8 cellular contexts compared by ENCODE assay signal in the genomic region with DNA sequence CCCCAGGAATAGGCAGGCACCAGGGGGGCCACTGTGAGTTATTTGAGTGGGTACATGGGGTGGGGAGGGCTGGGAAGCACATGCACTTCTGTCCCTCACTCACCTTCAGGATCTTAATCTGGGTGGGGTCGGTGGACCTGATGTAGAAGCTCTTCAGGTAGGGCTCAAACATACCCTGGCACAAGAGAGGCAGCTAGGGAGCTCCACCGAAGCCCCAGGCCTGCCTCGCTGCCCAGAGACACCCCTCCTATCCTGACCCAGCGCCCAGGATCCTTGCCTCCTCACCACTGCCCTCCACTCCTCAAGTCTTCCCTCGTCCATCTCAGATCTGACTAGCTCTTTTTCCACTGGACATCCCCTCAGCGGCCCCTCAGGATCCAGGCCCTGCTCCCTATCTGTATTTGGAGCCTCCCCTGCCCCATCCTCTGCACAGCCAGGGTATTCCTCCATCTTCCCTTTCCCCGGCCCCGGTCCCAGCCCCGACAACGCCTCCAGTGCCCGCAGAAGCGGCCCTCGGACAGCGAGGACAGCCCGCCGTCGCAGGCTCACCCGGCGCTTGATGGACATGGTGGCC. TPM values are rescaled to one million over a fixed set of nuclear protein-coding genes. Genes with fewer than 3 reads are reported as not detected.
DNase-seq lines count a peak whose midpoint lies in the region; ATAC-seq, FAIRE-seq and TF ChIP-seq lines count a peak whose summit lies in the region.

No MANE protein-coding gene starts in this region.

- H3K9me3 ChIP-seq in T-helper 17 cell (ENCODE audit: control insufficient read depth, low read length, poor library complexity, severe bottlenecking) (no peaks in the 10 kb centered on the region), esophagus squamous epithelium (no peaks in the 10 kb centered on the region), psoas muscle (no peaks in the 10 kb centered on the region), kidney (ENCODE audit: control insufficient read depth in 1 of 2, low read length in 2 of 2) (no peaks in the 10 kb centered on the region)

- H3K4me1 ChIP-seq in esophagus squamous epithelium (peaks cover 6 to 16% (median 9%) of the 10 kb centered on the region in 3 donors), psoas muscle (peaks cover 6% of the 10 kb centered on the region), kidney (ENCODE audit: control insufficient read depth in 1 of 2, insufficient read depth in 1 of 2, low read depth in 1 of 2, low read length in 2 of 2) (no peaks in the 10 kb centered on the region)

- no peak overlapping the region for H3K9ac ChIP-seq in kidney (ENCODE audit: low read length in 2 of 2)

- peaks cover 6% of the 10 kb centered on the region for H3K27me3 Mint-ChIP-seq in T-helper 17 cell

- no peak for TF ChIP-seq POLR2A in esophagus squamous epithelium (IDR thresholded peaks at IDR 0.05)

- TF ChIP-seq CTCF in GM12865 (IDR thresholded peaks at IDR 0.05; ENCODE audit: insufficient read depth, low read depth, low read length, missing control alignments) (no peak), esophagus squamous epithelium (IDR thresholded peaks at IDR 0.05) (no peak), psoas muscle (IDR thresholded peaks at IDR 0.05) (no peak), kidney (IDR thresholded peaks at IDR 0.05; ENCODE audit: borderline replicate concordance, extremely low read depth, insufficient read depth) (no peak)

- H3K36me3 ChIP-seq in esophagus squamous epithelium (no peaks in the 10 kb centered on the region), psoas muscle (ENCODE audit: insufficient read depth in 1 of 2, low read depth in 1 of 2) (no peaks in the 10 kb centered on the region), kidney (ENCODE audit: control insufficient read depth in 1 of 2, insufficient read depth in 2 of 2, low read length in 2 of 2) (no peaks in the 10 kb centered on the region)

- no peak for DNase-seq in GM12865 (ENCODE audit: low read depth)
- DNase-seq in T-helper 17 cell, result no peak
- no peak for DNase-seq in esophagus squamous epithelium (lab: John Stamatoyannopoulos, UW)
- no peak for DNase-seq in psoas muscle
- no peak for DNase-seq in NCI-H2227 treated with DMSO at 0.1 percent for 48 hours (lab: John Stamatoyannopoulos, UW)
- DNase-seq in kidney, result no peak
- no peak for DNase-seq in hippocampal formation (lab: John Stamatoyannopoulos, UW)

- H3K36me3 Mint-ChIP-seq in T-helper 17 cell (ENCODE audit: low read depth), result no peaks in the 10 kb centered on the region

- no peak for FAIRE-seq in kidney (lab: Jason Lieb, UNC)

- H3K4me3 Mint-ChIP-seq in T-helper 17 cell, result peak overlapping the region; percentile 92

- H3K4me1 Mint-ChIP-seq in T-helper 17 cell, result peaks cover 7% of the 10 kb centered on the region

- no peak overlapping the region for H3K27ac Mint-ChIP-seq in T-helper 17 cell

- H3K27ac ChIP-seq in esophagus squamous epithelium, result no peak overlapping the region
- H3K27ac ChIP-seq in psoas muscle, result no peak overlapping the region
- no peak overlapping the region for H3K27ac ChIP-seq in kidney (ENCODE audit: low read depth in 2 of 2, low read length in 2 of 2)

- ATAC-seq in T-helper 17 cell (no peak), psoas muscle (no peak), GM21529 (IDR thresholded peaks at IDR 0.05; ENCODE audit: unreplicated experiment) (no peak)

- H3K27me3 ChIP-seq in esophagus squamous epithelium, result peaks cover 0 to 36% (median 0%) of the 10 kb centered on the region in 4 donors
- peaks cover 0 to 48% (median 12%) of the 10 kb centered on the region in 3 donors for H3K27me3 ChIP-seq in psoas muscle (ENCODE audit: insufficient read depth in 3 of 3, low read length in 2 of 3)

- 70 to 74% methylated on average over 6 of the region's 19 CpGs for WGBS in esophagus squamous epithelium, 2 donors
- 21 to 23% (median 23%) methylated on average over 19 of the region's 19 CpGs for WGBS in psoas muscle, 3 donors

- intact Hi-C loops in esophagus squamous epithelium (cut with DNase I), result no loop called here
- intact Hi-C loops in psoas muscle (cut with DNase I), result no loop called here
- intact Hi-C loops in kidney (cut with DNase I), result no loop called here

- H3K4me3 ChIP-seq in GM12865 (ENCODE audit: low read depth, low read length), result peak overlapping the region; percentile 28; the same call in 1 of the 2 replicates
- peak overlapping the region; percentile 51 to 72 (median 56) for H3K4me3 ChIP-seq in esophagus squamous epithelium
- H3K4me3 ChIP-seq in psoas muscle, result peak overlapping the region; percentile 46
- peak overlapping the region in 1 of 2 donors; percentile 55 for H3K4me3 ChIP-seq in kidney (ENCODE audit: low read length in 2 of 2)

RNA-seq across cellular contexts. Expression of a gene that starts 30.0 kb away (rescaled TPM):
- total RNA-seq in T-helper 17 cell, result under 1 TPM; 0.10 TPM
- total RNA-seq in esophagus squamous epithelium, result 1 to 10 TPM in 2 of 4 donors, under 1 TPM in 1, not detected in 1; 0.62 to 3.2 (median 1.7) TPM
- total RNA-seq in psoas muscle, result 1 to 10 TPM in 1 of 4 donors, under 1 TPM in 3; 0.13 to 2.0 (median 0.36) TPM
- polyA plus RNA-seq in psoas muscle, result under 1 TPM in 2 of 3 donors, not detected in 1; 0.16 to 0.27 TPM
- total RNA-seq in kidney, result 4.7 TPM
- polyA plus RNA-seq in kidney (ENCODE audit: insufficient read depth, low read depth, low replicate concordance), result 1.8 TPM

RNA-seq across cellular contexts. Expression of a gene that starts 32.5 kb away (rescaled TPM):
- total RNA-seq in T-helper 17 cell, result under 1 TPM; 0.32 to 0.50 TPM
- total RNA-seq in esophagus squamous epithelium, result 1 to 10 TPM in 2 of 4 donors, under 1 TPM in 2; 0.13 to 4.0 (median 1.4) TPM
- total RNA-seq in psoas muscle, result 1 to 10 TPM in 3 of 4 donors, under 1 TPM in 1; 0.59 to 4.6 (median 1.5) TPM
- polyA plus RNA-seq in psoas muscle, result 1 to 10 TPM in 1 of 3 donors, under 1 TPM in 2; 0.07 to 1.3 (median 0.31) TPM
- total RNA-seq in kidney, result 1.4 TPM
- polyA plus RNA-seq in kidney (ENCODE audit: insufficient read depth, low read depth, low replicate concordance), result 1.6 TPM
